In genomic region chr19:42396542-42397314, GRCh38 we compare ENCODE assay signal across 8 cellular contexts. TPM values are rescaled to one million over a fixed set of nuclear protein-coding genes. Genes with fewer than 3 reads are reported as not detected.
DNase-seq lines count a peak whose midpoint lies in the region; ATAC-seq and TF ChIP-seq lines count a peak whose summit lies in the region.

No MANE protein-coding gene starts in this region.

- in situ Hi-C loops in GM13977 (cut with MboI; ENCODE audit: low pct_unique_long_range_greater_than_20kb, low sequenced_read_pairs, unreplicated experiment): no loop called here

- no peaks in the 10 kb centered on the region for H3K9me3 ChIP-seq in T-helper 17 cell (ENCODE audit: control insufficient read depth, low read length, poor library complexity, severe bottlenecking)

- H3K4me3 Mint-ChIP-seq in T-helper 17 cell: peak overlapping the region; percentile 95
- peak overlapping the region; percentile 87 for H3K4me3 Mint-ChIP-seq in progenitor cell of endocrine pancreas (ENCODE audit: low read depth)

- intact Hi-C loops in left ventricle myocardium superior (cut with micrococcal nuclease): no loop called here

- no peaks in the 10 kb centered on the region for H3K9me3 Mint-ChIP-seq in progenitor cell of endocrine pancreas (ENCODE audit: low read depth)

- ATAC-seq in HG02884 (IDR thresholded peaks at IDR 0.05; ENCODE audit: unreplicated experiment): peak; percentile 94
- peak; percentile 93 for ATAC-seq in T-helper 17 cell
- ATAC-seq in left ventricle myocardium superior: peak; percentile 96

- H3K27ac Mint-ChIP-seq in T-helper 17 cell (peak overlapping the region; percentile 98), progenitor cell of endocrine pancreas (peak overlapping the region; percentile 98)

- no peak for TF ChIP-seq CTCF in GM13977 (IDR thresholded peaks at IDR 0.05; ENCODE audit: extremely low read depth, insufficient read depth, missing control alignments)
- no peak for TF ChIP-seq CTCF in progenitor cell of endocrine pancreas (IDR thresholded peaks at IDR 0.05; ENCODE audit: unreplicated experiment)

- H3K27me3 Mint-ChIP-seq in T-helper 17 cell (no peaks in the 10 kb centered on the region), progenitor cell of endocrine pancreas (peaks cover 17% of the 10 kb centered on the region)

- H3K4me1 Mint-ChIP-seq in T-helper 17 cell: peaks cover 37% of the 10 kb centered on the region
- peaks cover 20% of the 10 kb centered on the region for H3K4me1 Mint-ChIP-seq in progenitor cell of endocrine pancreas (ENCODE audit: low read depth)

- H3K36me3 Mint-ChIP-seq in T-helper 17 cell (ENCODE audit: low read depth) (peaks cover 4% of the 10 kb centered on the region), progenitor cell of endocrine pancreas (ENCODE audit: insufficient read depth) (no peaks in the 10 kb centered on the region)

- DNase-seq in GM13977 (ENCODE audit: low spot score) (peak; percentile 100), NCI-H1694 treated with DMSO at 0.1 percent for 48 hours (lab: John Stamatoyannopoulos, UW) (peak; percentile 98), T-helper 17 cell (peak; percentile 72 to 87 (median 81)), anterior cingulate cortex (lab: John Stamatoyannopoulos, UW) (peak; percentile 84 to 99 (median 97)), left ventricle myocardium superior (peak; percentile 99), progenitor cell of endocrine pancreas (ENCODE audit: low spot score, unreplicated experiment) (peak; percentile 99), ureter (ENCODE audit: low spot score) (peak; percentile 99)

RNA-seq across cellular contexts. Expression of gene CNFN, which starts 6.6 kb away (rescaled TPM):
- total RNA-seq in T-helper 17 cell (not detected), left ventricle myocardium superior (0.55 TPM), progenitor cell of endocrine pancreas (2.8 and 2.9 TPM in 2 replicates), ureter (5.3 TPM)

RNA-seq across cellular contexts. Expression of gene LIPE, which starts 30.5 kb away (rescaled TPM):
- 10 to 100 TPM; 14.5 to 16.9 TPM for total RNA-seq in T-helper 17 cell
- total RNA-seq in left ventricle myocardium superior: 41.0 TPM
- total RNA-seq in progenitor cell of endocrine pancreas: 12.8 and 13.4 TPM in 2 replicates
- total RNA-seq in ureter: 23.6 TPM

RNA-seq across cellular contexts. Expression of gene CXCL17, which starts 46.0 kb away (rescaled TPM):
- total RNA-seq in T-helper 17 cell (not detected), left ventricle myocardium superior (not detected), progenitor cell of endocrine pancreas (0.48 and 0.64 TPM in 2 replicates), ureter (77.8 TPM)

Comparison
In these comparisons a context has a peak if more than half of its experiments do, and no peak if none do; other contexts are left out.
1. Peak in every context shown above with its lines: DNase-seq and ATAC-seq.
2. RNA of gene CXCL17, which starts 46.0 kb away (total RNA-seq): 77.8 TPM in ureter (single experiment); 0.48 to 0.64 TPM in progenitor cell of endocrine pancreas, not detected in T-helper 17 cell and not detected in left ventricle myocardium superior (single experiment); every median in the first group is over 10 times any median in the second.